ENCODE assay signal across 23 cellular contexts in the genomic region with DNA sequence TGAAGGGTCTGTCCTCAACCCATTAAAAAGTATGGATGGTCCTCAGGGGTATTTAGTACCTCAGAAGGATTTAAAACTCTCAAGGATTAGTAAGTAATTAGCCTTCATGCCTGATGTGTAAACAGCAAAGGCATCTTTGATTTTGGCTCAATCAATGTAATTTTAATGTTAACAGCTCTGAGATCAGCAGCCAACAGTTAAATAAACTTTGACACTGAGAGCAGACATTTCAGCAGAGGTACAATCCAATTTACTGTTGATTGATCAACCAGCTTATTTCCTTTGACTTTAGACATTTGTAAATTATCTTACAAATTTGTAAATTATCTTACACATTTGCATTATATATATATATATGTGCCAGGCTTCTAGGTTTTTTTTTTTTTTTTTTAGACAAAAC.
"Had no signal": no experiment of that assay in that cellular context is flagged by ENCODE, and none has a peak within 500 bp of the region (broad histone marks: within the 10 kb centered on the region; RNA-seq: fewer than 3 reads in every experiment).

No MANE protein-coding gene starts in this region.

- H3K4me1 ChIP-seq: parathyroid adenoma, psoas muscle, sigmoid colon, stomach, thyroid gland, tibial nerve, upper lobe of left lung, vagina had no signal

- H3K27ac ChIP-seq: neural progenitor cell, ovary, parathyroid adenoma, psoas muscle, right lobe of liver, sigmoid colon, stomach, thoracic aorta, thyroid gland, tibial nerve, upper lobe of left lung, vagina had no signal

- H3K36me3 ChIP-seq: neural progenitor cell, ovary, right lobe of liver, sigmoid colon, stomach, thoracic aorta, thyroid gland, tibial nerve, upper lobe of left lung, vagina had no signal

- DNase-seq: occipital lobe; ovary; posterior cingulate gyrus; psoas muscle; right cardiac atrium; right lobe of liver; sigmoid colon; small intestine; stimulated activated CD4-positive, alpha-beta T cell treated with anti-CD3 and anti-CD28 coated beads, Interleukin-15, amount 100 ng/mL, for 24 hours; stimulated activated CD4-positive, alpha-beta T cell treated with anti-CD3 and anti-CD28 coated beads, Interleukin-2, amount 100 ng/mL, for 24 hours; stimulated activated CD4-positive, alpha-beta T cell treated with anti-CD3 and anti-CD28 coated beads, Interleukin-2, amount 100 ng/mL, for 48 hours; stimulated activated CD4-positive, alpha-beta T cell treated with anti-CD3 and anti-CD28 coated beads, Interleukin-4, amount 100 ng/mL, for 24 hours; stimulated activated naive B cell treated with anti-CD40 and anti-IgM and Interleukin-4, amounts not matched to agents 10 μg/mL and 1 μg/mL and 100 μg/mL, for 72 hours; stimulated activated naive CD4-positive, alpha-beta T cell treated with Interleukin-2 at 50 U/mL for 16 hours; stomach; thyroid gland; trophoblast cell; upper lobe of left lung had no signal

- H3K27me3 ChIP-seq: neural progenitor cell, ovary, right lobe of liver, sigmoid colon, stomach, thyroid gland, tibial nerve, upper lobe of left lung, vagina had no signal

- H3K79me2 ChIP-seq: parathyroid adenoma had no signal

- H3K9me3 ChIP-seq: ovary, psoas muscle, right lobe of liver, sigmoid colon, stomach, thoracic aorta, thyroid gland, tibial nerve, upper lobe of left lung, vagina had no signal

- H3K4me2 ChIP-seq: neural progenitor cell had no signal

- H3K4me3 ChIP-seq: neural progenitor cell, ovary, psoas muscle, right lobe of liver, sigmoid colon, stomach, thoracic aorta, thyroid gland, tibial nerve, upper lobe of left lung, vagina had no signal

- H3K9ac ChIP-seq: neural progenitor cell, parathyroid adenoma had no signal
